Comparison of ENCODE assay signal across 1 cellular context in genomic region chr9:34995288-34996060, GRCh38.
TF ChIP-seq lines count a peak whose summit lies in the region.

No MANE protein-coding gene starts in this region.

TF ChIP-seq in HepG2, 621 proteins besides CTCF, POLR2A, EP300 and RAD21 (continued from another document):
- TF ChIP-seq MAX (IDR thresholded peaks at IDR 0.05) (peak; percentile 27; the same call in 1 of the 2 replicates), ZNF740 (CRISPR knock-in tag; IDR thresholded peaks at IDR 0.05) (no peak), PCBP2 (optimal IDR thresholded peaks at IDR 0.05; ENCODE audit: low read depth, low read length, poor library complexity, severe bottlenecking) (no peak), ZNF232 (CRISPR knock-in tag; IDR thresholded peaks at IDR 0.05; ENCODE audit: borderline replicate concordance) (no peak), SOX6 (IDR thresholded peaks at IDR 0.05) (no peak), SOX6 (CRISPR knock-in tag; IDR thresholded peaks at IDR 0.05) (0 out of 2 replicates have a peak, but pooled peaks have one; percentile 14), E2F2 (CRISPR knock-in tag; IDR thresholded peaks at IDR 0.05; ENCODE audit: borderline replicate concordance) (no peak), ZNF547 (CRISPR knock-in tag; IDR thresholded peaks at IDR 0.05) (no peak), SOX13 (IDR thresholded peaks at IDR 0.05) (no peak), SOX13 (CRISPR knock-in tag; conservative IDR thresholded peaks at IDR 0.05 in 1 of 2, IDR thresholded peaks at IDR 0.05 in 1 of 2) (peak in 1 of 2 experiments; percentile 47; a peak in 1 of 4 replicates), CEBPB (IDR thresholded peaks at IDR 0.05; ENCODE audit: borderline replicate concordance, low read depth, low read length) (peak; percentile 70; the same call in 1 of the 2 replicates), THRA (CRISPR knock-in tag; IDR thresholded peaks at IDR 0.05; ENCODE audit: borderline replicate concordance) (peak; percentile 81; the same call in 1 of the 2 replicates), ZSCAN29 (CRISPR knock-in tag; conservative IDR thresholded peaks at IDR 0.05) (no peak)
